23 cellular contexts compared by ENCODE assay signal in genomic region chr6:19705606-19706005, GRCh38.
"Had no signal": no experiment of that assay in that cellular context is flagged by ENCODE, and none has a peak within 500 bp of the region (broad histone marks: within the 10 kb centered on the region; RNA-seq: fewer than 3 reads in every experiment).

No MANE protein-coding gene starts in this region.

- FAIRE-seq: islet of Langerhans had no signal

- H3K9me3 ChIP-seq: heart left ventricle, ovary, psoas muscle, right atrium auricular region, testis, uterus had no signal

- ATAC-seq: activated CD4-positive, CD25-positive, alpha-beta regulatory T cell treated with anti-CD3 and anti-CD28 coated beads, Interleukin-2, amount 50 U/mL, for 24 hours; activated CD8-positive, alpha-beta T cell treated with anti-CD3 and anti-CD28 coated beads, Interleukin-2, amount 10 ng/mL, durations not matched to agents 7 days and 5 days; activated naive CD4-positive, alpha-beta T cell treated with anti-CD3 and anti-CD28 coated beads, Interleukin-2, amount 50 U/mL, for 72 hours; heart left ventricle; left cardiac atrium; natural killer cell treated with Interleukin-12 subunit alpha and Interleukin-12 subunit beta and Interleukin-15 and Interleukin-18, amount 100 ng/mL, for 72 hours; psoas muscle had no signal

- H3K4me1 ChIP-seq: heart left ventricle, psoas muscle, right atrium auricular region, spleen, testis, uterus had no signal

- H3K4me3 ChIP-seq: cardiac muscle cell, heart left ventricle, ovary, psoas muscle, right atrium auricular region, spleen, testis, uterus had no signal

- DNase-seq: activated CD4-positive, alpha-beta T cell treated with anti-CD3 and anti-CD28 coated beads, Interleukin-2, amount 50 U/mL, for 1 hour; activated CD8-positive, alpha-beta T cell treated with anti-CD3 and anti-CD28 coated beads, Interleukin-2, amount 10 ng/mL, durations not matched to agents 7 days and 5 days; activated T-cell treated with anti-CD3 and anti-CD28 coated beads, Interleukin-2, amount 50 U/mL, for 1 hour; cortex of kidney; endodermal cell; heart left ventricle; left cardiac atrium; ovary; psoas muscle; spleen; stimulated activated CD4-positive, alpha-beta T cell treated with anti-CD3 and anti-CD28 coated beads, Interleukin-4, amount 100 ng/mL, for 1 hour; stimulated activated naive CD4-positive, alpha-beta T cell; testis; trophoblast cell; uterus had no signal

- H3K27me3 ChIP-seq: cardiac muscle cell, heart left ventricle, ovary, right atrium auricular region, spleen, testis, uterus had no signal

- H3K4me1 Mint-ChIP-seq: endodermal cell had no signal

- H3K27ac ChIP-seq: cardiac muscle cell, epithelial cell of prostate, heart left ventricle, ovary, psoas muscle, right atrium auricular region, spleen, testis, uterus, VCaP had no signal

- H3K9me3 Mint-ChIP-seq: natural killer cell treated with Interleukin-12 subunit alpha and Interleukin-12 subunit beta and Interleukin-15 and Interleukin-18, amount 100 ng/mL, for 72 hours had no signal

- H3K4me3 Mint-ChIP-seq: activated CD8-positive, alpha-beta T cell treated with anti-CD3 and anti-CD28 coated beads, Interleukin-2, amount 10 ng/mL, durations not matched to agents 7 days and 5 days; endodermal cell; natural killer cell treated with Interleukin-12 subunit alpha and Interleukin-12 subunit beta and Interleukin-15 and Interleukin-18, amount 100 ng/mL, for 72 hours had no signal

- H3K36me3 ChIP-seq: cardiac muscle cell, heart left ventricle, ovary, right atrium auricular region, spleen, uterus had no signal

- H3K36me3 Mint-ChIP-seq: activated naive CD4-positive, alpha-beta T cell treated with anti-CD3 and anti-CD28 coated beads, Interleukin-2, amount 50 U/mL, for 72 hours; natural killer cell treated with Interleukin-12 subunit alpha and Interleukin-12 subunit beta and Interleukin-15 and Interleukin-18, amount 100 ng/mL, for 72 hours had no signal

- H3K27ac Mint-ChIP-seq: activated CD8-positive, alpha-beta T cell treated with anti-CD3 and anti-CD28 coated beads, Interleukin-2, amount 10 ng/mL, durations not matched to agents 7 days and 5 days; activated naive CD4-positive, alpha-beta T cell treated with anti-CD3 and anti-CD28 coated beads, Interleukin-2, amount 50 U/mL, for 72 hours; endodermal cell; natural killer cell treated with Interleukin-12 subunit alpha and Interleukin-12 subunit beta and Interleukin-15 and Interleukin-18, amount 100 ng/mL, for 72 hours had no signal
